In genomic region chr19:35204799-35205732, GRCh38 we compare ENCODE assay signal across 10 cellular contexts. TPM values are rescaled to one million over a fixed set of nuclear protein-coding genes. Genes with fewer than 3 reads are reported as not detected.
DNase-seq lines count a peak whose midpoint lies in the region; ATAC-seq and TF ChIP-seq lines count a peak whose summit lies in the region.
"Had no signal": no experiment of that assay in that cellular context is flagged by ENCODE, and none has a peak within 500 bp of the region (broad histone marks: within the 10 kb centered on the region; RNA-seq: fewer than 3 reads in every experiment).

No MANE protein-coding gene starts in this region.

- peaks cover 64% of the 10 kb centered on the region for H3K4me1 Mint-ChIP-seq in activated CD4-positive, alpha-beta T cell treated with anti-CD3 and anti-CD28 coated beads, Interleukin-2, amount 10 ng/mL, durations not matched to agents 24 days and 14 days
- H3K4me1 Mint-ChIP-seq in T-helper 1 cell treated with Interleukin-12 subunit alpha and Interleukin-12 subunit beta and Interleukin-4 antibody, amounts not matched to agents 30 μg/mL and 1 μg/mL, for 36 hours (ENCODE audit: low read depth): peaks cover 64% of the 10 kb centered on the region
- peaks cover 3% of the 10 kb centered on the region for H3K4me1 Mint-ChIP-seq in neural progenitor cell

- H3K4me1 ChIP-seq in neural progenitor cell: peaks cover 12% of the 10 kb centered on the region
- H3K4me1 ChIP-seq: A549 had no signal

- H3F3A ChIP-seq in neural progenitor cell (ENCODE audit: low read depth): peaks cover 19% of the 10 kb centered on the region

- H3K4me3 Mint-ChIP-seq in activated CD4-positive, alpha-beta T cell treated with anti-CD3 and anti-CD28 coated beads, Interleukin-2, amount 10 ng/mL, durations not matched to agents 24 days and 14 days: peak overlapping the region; percentile 39
- peak overlapping the region; percentile 67 for H3K4me3 Mint-ChIP-seq in T-helper 1 cell treated with Interleukin-12 subunit alpha and Interleukin-12 subunit beta and Interleukin-4 antibody, amounts not matched to agents 30 μg/mL and 1 μg/mL, for 36 hours
- H3K4me3 Mint-ChIP-seq in neural progenitor cell: no peak overlapping the region

- no peaks in the 10 kb centered on the region for H4K20me1 ChIP-seq in neural progenitor cell (ENCODE audit: low read depth)

- ATAC-seq in HG03039 (IDR thresholded peaks at IDR 0.05; ENCODE audit: unreplicated experiment) (peak; percentile 62), GM21526 (IDR thresholded peaks at IDR 0.05; ENCODE audit: low FRiP score, unreplicated experiment) (no peak), HG02970 (IDR thresholded peaks at IDR 0.05; ENCODE audit: low FRiP score, unreplicated experiment) (no peak)

- no peak overlapping the region for H3K27ac ChIP-seq in neural progenitor cell
- H3K27ac ChIP-seq: A549 had no signal

- no peak overlapping the region for H3K9ac ChIP-seq in neural progenitor cell

- H3K27me3 ChIP-seq in neural progenitor cell: no peaks in the 10 kb centered on the region

- intact Hi-C loops in activated CD4-positive, alpha-beta T cell treated with anti-CD3 and anti-CD28 coated beads, Interleukin-2, amount 10 ng/mL, durations not matched to agents 24 days and 14 days (cut with micrococcal nuclease): no loop called here

- no peak for TF ChIP-seq CTCF in neural progenitor cell (IDR thresholded peaks at IDR 0.05)

- no peak overlapping the region for H3K4me2 ChIP-seq in neural progenitor cell
- H3K4me2 ChIP-seq: A549 had no signal

- H3K79me2 ChIP-seq in neural progenitor cell (ENCODE audit: low read depth): no peaks in the 10 kb centered on the region

- DNase-seq in activated CD4-positive, alpha-beta T cell treated with anti-CD3 and anti-CD28 coated beads, Interleukin-2, amount 10 ng/mL, durations not matched to agents 24 days and 14 days: peak; percentile 73
- no peak for DNase-seq in activated CD4-positive, alpha-beta T cell treated with anti-CD3 and anti-CD28 coated beads, Interleukin-2, amount 50 U/mL, for 4 hours
- no peak for DNase-seq in neural progenitor cell (ENCODE audit: low spot score)
- DNase-seq in occipital lobe (lab: John Stamatoyannopoulos, UW): no peak

- peak overlapping the region; percentile 36 for H2AFZ ChIP-seq in neural progenitor cell (replicated peaks)

- no peaks in the 10 kb centered on the region for H3K36me3 ChIP-seq in neural progenitor cell

- H3K4me3 ChIP-seq in neural progenitor cell: no peak overlapping the region
- H3K4me3 ChIP-seq: A549 had no signal

- peaks cover 6% of the 10 kb centered on the region for H3K36me3 Mint-ChIP-seq in activated CD4-positive, alpha-beta T cell treated with anti-CD3 and anti-CD28 coated beads, Interleukin-2, amount 10 ng/mL, durations not matched to agents 24 days and 14 days (ENCODE audit: low read depth)
- peaks cover 3% of the 10 kb centered on the region for H3K36me3 Mint-ChIP-seq in T-helper 1 cell treated with Interleukin-12 subunit alpha and Interleukin-12 subunit beta and Interleukin-4 antibody, amounts not matched to agents 30 μg/mL and 1 μg/mL, for 36 hours (ENCODE audit: low read depth)
- no peaks in the 10 kb centered on the region for H3K36me3 Mint-ChIP-seq in neural progenitor cell

- no peaks in the 10 kb centered on the region for H3K27me3 Mint-ChIP-seq in activated CD4-positive, alpha-beta T cell treated with anti-CD3 and anti-CD28 coated beads, Interleukin-2, amount 10 ng/mL, durations not matched to agents 24 days and 14 days
- H3K27me3 Mint-ChIP-seq in T-helper 1 cell treated with Interleukin-12 subunit alpha and Interleukin-12 subunit beta and Interleukin-4 antibody, amounts not matched to agents 30 μg/mL and 1 μg/mL, for 36 hours (ENCODE audit: low read depth): no peaks in the 10 kb centered on the region
- peaks cover 2% of the 10 kb centered on the region for H3K27me3 Mint-ChIP-seq in neural progenitor cell (ENCODE audit: insufficient read depth, low read depth)

- H3K9me3 ChIP-seq in neural progenitor cell (ENCODE audit: low read depth): no peaks in the 10 kb centered on the region
- H3K9me3 ChIP-seq: A549 had no signal

- H3K9me3 Mint-ChIP-seq in activated CD4-positive, alpha-beta T cell treated with anti-CD3 and anti-CD28 coated beads, Interleukin-2, amount 10 ng/mL, durations not matched to agents 24 days and 14 days: peaks cover 4% of the 10 kb centered on the region
- H3K9me3 Mint-ChIP-seq in T-helper 1 cell treated with Interleukin-12 subunit alpha and Interleukin-12 subunit beta and Interleukin-4 antibody, amounts not matched to agents 30 μg/mL and 1 μg/mL, for 36 hours: peaks cover 7% of the 10 kb centered on the region
- H3K9me3 Mint-ChIP-seq in neural progenitor cell: no peaks in the 10 kb centered on the region

- peak overlapping the region; percentile 96 for H3K27ac Mint-ChIP-seq in activated CD4-positive, alpha-beta T cell treated with anti-CD3 and anti-CD28 coated beads, Interleukin-2, amount 10 ng/mL, durations not matched to agents 24 days and 14 days
- peak overlapping the region; percentile 88 for H3K27ac Mint-ChIP-seq in T-helper 1 cell treated with Interleukin-12 subunit alpha and Interleukin-12 subunit beta and Interleukin-4 antibody, amounts not matched to agents 30 μg/mL and 1 μg/mL, for 36 hours
- no peak overlapping the region for H3K27ac Mint-ChIP-seq in neural progenitor cell

RNA-seq across cellular contexts. Expression of gene FAM187B, which starts 23.5 kb away (rescaled TPM):
- total RNA-seq in activated CD4-positive, alpha-beta T cell treated with anti-CD3 and anti-CD28 coated beads, Interleukin-2, amount 10 ng/mL, durations not matched to agents 24 days and 14 days: not detected in 2 replicates
- total RNA-seq in neural progenitor cell (ENCODE audit: low replicate concordance) (0.19 TPM in 1 of 2 replicates, not detected in the other), occipital lobe (not detected)
- total RNA-seq: endothelial cell of umbilical vein had no signal

RNA-seq across cellular contexts. Expression of gene LSR, which starts 43.7 kb away (rescaled TPM):
- total RNA-seq in activated CD4-positive, alpha-beta T cell treated with anti-CD3 and anti-CD28 coated beads, Interleukin-2, amount 10 ng/mL, durations not matched to agents 24 days and 14 days: 2.2 and 2.8 TPM in 2 replicates
- total RNA-seq in neural progenitor cell (ENCODE audit: low replicate concordance) (27.1 and 78.4 TPM in 2 replicates), occipital lobe (3.1 TPM)

RNA-seq across cellular contexts. Expression of gene FXYD5, which starts 50.5 kb away (rescaled TPM):
- 273 and 286 TPM in 2 replicates for total RNA-seq in activated CD4-positive, alpha-beta T cell treated with anti-CD3 and anti-CD28 coated beads, Interleukin-2, amount 10 ng/mL, durations not matched to agents 24 days and 14 days
- total RNA-seq in neural progenitor cell (ENCODE audit: low replicate concordance): 7.8 and 11.6 TPM in 2 replicates
- not detected for total RNA-seq in occipital lobe

Comparison
In these comparisons a context has a peak if more than half of its experiments do, and no peak if none do; other contexts are left out.
1. RNA of gene FXYD5, which starts 50.5 kb away (total RNA-seq): 273 to 286 TPM in activated CD4-positive, alpha-beta T cell treated with anti-CD3 and anti-CD28 coated beads, Interleukin-2, amount 10 ng/mL, durations not matched to agents 24 days and 14 days; 7.8 to 11.6 TPM in neural progenitor cell and not detected in occipital lobe (single experiment); every median in the first group is over 10 times any median in the second.